ENCODE assay signal across 20 cellular contexts in genomic region chr9:70668751-70669150, GRCh38.
A peak's percentile ranks its signal among the peaks of the same experiment; 100 is the strongest.
DNase-seq lines count a peak whose midpoint lies in the region; ATAC-seq and TF ChIP-seq lines count a peak whose summit lies in the region.
"Had no signal": no experiment of that assay in that cellular context is flagged by ENCODE, and none has a peak within 500 bp of the region (broad histone marks: within the 10 kb centered on the region; RNA-seq: fewer than 3 reads in every experiment).

No MANE protein-coding gene starts in this region.

- H3K79me2 ChIP-seq in osteoblast (ENCODE audit: insufficient read depth, low read length) = no peaks in the 10 kb centered on the region

- no peak overlapping the region for H3K27ac ChIP-seq in osteoblast (ENCODE audit: low read depth, low read length)
- H3K27ac ChIP-seq: left ventricle myocardium inferior, testis had no signal

- H3K4me2 ChIP-seq in osteoblast (ENCODE audit: insufficient read depth, low read length) = peak overlapping the region; percentile 8

- H3K27me3 ChIP-seq in osteoblast (ENCODE audit: insufficient read depth, low read length) = peaks cover 4% of the 10 kb centered on the region
- H3K27me3 ChIP-seq: testis had no signal

- peaks cover 12% of the 10 kb centered on the region for H3K4me1 ChIP-seq in osteoblast (ENCODE audit: insufficient read depth, low read length)
- H3K4me1 ChIP-seq: left ventricle myocardium inferior had no signal

- DNase-seq in COLO829 (ENCODE audit: low spot score) (peak; percentile 48), RPMI7951 (ENCODE audit: low read depth) (peak; percentile 1), fibroblast of mammary gland (ENCODE audit: low read depth) (peak; percentile 65), osteoblast (ENCODE audit: insufficient read length, low spot score, missing footprints) (no peak), GF-D8 (lab: John Stamatoyannopoulos, UW) (no peak), hepatic stellate cell (ENCODE audit: low spot score) (no peak), NCI-H2227 (lab: John Stamatoyannopoulos, UW; ENCODE audit: unreplicated experiment) (no peak)
- DNase-seq: activated CD4-positive, alpha-beta T cell treated with anti-CD3 and anti-CD28 coated beads for 4 hours; CD8-positive, alpha-beta memory T cell; DMS79 treated with DMSO at 0.1 percent for 48 hours; left ventricle myocardium inferior; NCI-H1092 treated with DMSO at 0.1 percent for 48 hours; NCI-H2029 treated with DMSO at 0.1 percent for 48 hours; NCI-H510A treated with DMSO at 0.1 percent for 48 hours; retina; RPMI8226; stimulated activated CD4-positive, alpha-beta T cell treated with anti-CD3 and anti-CD28 coated beads, Interleukin-15, amount 100 ng/mL, for 24 hours; testis had no signal

- no peak for ATAC-seq in HG02610 (IDR thresholded peaks at IDR 0.05; ENCODE audit: unreplicated experiment)
- ATAC-seq: activated T-helper 17 cell treated with anti-CD3 and anti-CD28 coated beads, Interleukin-2, amount 50 U/mL, for 72 hours had no signal

- H3K36me3 ChIP-seq in osteoblast (ENCODE audit: insufficient read depth, low read length) = no peaks in the 10 kb centered on the region
- H3K36me3 ChIP-seq: left ventricle myocardium inferior had no signal

- no peak for TF ChIP-seq CTCF in fibroblast of mammary gland (conservative IDR thresholded peaks at IDR 0.05; ENCODE audit: control insufficient read depth, insufficient read depth, low read depth, low read length)
- TF ChIP-seq CTCF in osteoblast (IDR thresholded peaks at IDR 0.05; ENCODE audit: extremely low read depth, low read depth, low read length) = no peak

- no peaks in the 10 kb centered on the region for H3K9me3 ChIP-seq in osteoblast (ENCODE audit: low read depth, low read length)
- H3K9me3 ChIP-seq: left ventricle myocardium inferior, testis had no signal

- no peaks in the 10 kb centered on the region for H4K20me1 ChIP-seq in osteoblast (ENCODE audit: insufficient read depth, low read length)

- H3K4me3 ChIP-seq in fibroblast of mammary gland (ENCODE audit: control insufficient read depth, low read depth, low read length) (no peak overlapping the region), osteoblast (ENCODE audit: insufficient read depth, low read length) (no peak overlapping the region)
- H3K4me3 ChIP-seq: left ventricle myocardium inferior, testis had no signal

- H2AFZ ChIP-seq in osteoblast (ENCODE audit: low read length) = peak overlapping the region; percentile 9

Comparison
In these comparisons a context has a peak if more than half of its experiments do, and no peak if none do; other contexts are left out.
1. DNase-seq: peak in COLO829 (single experiment), RPMI7951 (single experiment) and fibroblast of mammary gland (single experiment); none in osteoblast (single experiment), GF-D8 (single experiment), hepatic stellate cell (single experiment) and NCI-H2227 (single experiment).